In genomic region chr19:12485571-12485970, GRCh38 we compare ENCODE assay signal across 7 cellular contexts. TPM values are rescaled to one million over a fixed set of nuclear protein-coding genes. Genes with fewer than 3 reads are reported as not detected.
DNase-seq lines count a peak whose midpoint lies in the region; ATAC-seq and TF ChIP-seq lines count a peak whose summit lies in the region.

No MANE protein-coding gene starts in this region.

- ATAC-seq in GM18870 (IDR thresholded peaks at IDR 0.05; ENCODE audit: unreplicated experiment) (no peak), upper lobe of right lung (no peak)

- H3K9ac ChIP-seq in ES-I3 (ENCODE audit: low read depth, low read length) (peak overlapping the region; percentile 72; the same call in 1 of the 2 replicates), OCI-LY1 (ENCODE audit: low read length) (no peak overlapping the region)

- DNase-seq in dorsolateral prefrontal cortex = no peak
- DNase-seq in upper lobe of right lung = no peak
- DNase-seq in ACHN = no peak

- H3K4me3 ChIP-seq in OCI-LY1 (ENCODE audit: low read depth, low read length, poor library complexity, severe bottlenecking) (no peak overlapping the region), dorsolateral prefrontal cortex (peak overlapping the region in 30 of 59 donors; percentile 75 to 99 (median 94)), neuron (ENCODE audit: low read length) (peak overlapping the region; percentile 98), upper lobe of right lung (no peak overlapping the region)

- in situ Hi-C loops in ACHN (cut with HindIII; ENCODE audit: low pct_ligation_motif_present, low pct_unique_long_range_greater_than_20kb, low sequenced_read_pairs) = no loop called here

- H3K9me3 ChIP-seq in ES-I3 (ENCODE audit: control insufficient read depth, insufficient read depth, low read length) = no peaks in the 10 kb centered on the region
- H3K9me3 ChIP-seq in OCI-LY1 (ENCODE audit: low read length) = peaks cover 3% of the 10 kb centered on the region; the same call in 1 of the 2 replicates
- H3K9me3 ChIP-seq in neuron (ENCODE audit: low read length) = peaks cover 18% of the 10 kb centered on the region
- H3K9me3 ChIP-seq in upper lobe of right lung = no peaks in the 10 kb centered on the region

- H3F3A ChIP-seq in OCI-LY1 (ENCODE audit: insufficient read depth, low read length) = no peaks in the 10 kb centered on the region

- H3K36me3 ChIP-seq in ES-I3 (ENCODE audit: insufficient read depth, low read length) (no peaks in the 10 kb centered on the region), OCI-LY1 (ENCODE audit: insufficient read depth, low read length) (no peaks in the 10 kb centered on the region; the same call in 1 of the 2 replicates), neuron (ENCODE audit: insufficient read depth, low read length) (peaks cover 4% of the 10 kb centered on the region), upper lobe of right lung (no peaks in the 10 kb centered on the region)

- no peaks in the 10 kb centered on the region for H4K20me1 ChIP-seq in OCI-LY1 (ENCODE audit: insufficient read depth, low read length)

- H3K9me2 ChIP-seq in OCI-LY1 (ENCODE audit: low read depth, low read length) = no peaks in the 10 kb centered on the region

- TF ChIP-seq CTCF in OCI-LY1 (IDR thresholded peaks at IDR 0.05; ENCODE audit: low read length) = no peak
- TF ChIP-seq CTCF in dorsolateral prefrontal cortex (IDR thresholded peaks at IDR 0.05 in 54 of 56, conservative IDR thresholded peaks at IDR 0.05 in 2 of 56; ENCODE audit: low read depth in 1 of 56, partially characterized antibody in 56 of 56) = no peak
- TF ChIP-seq CTCF in upper lobe of right lung (IDR thresholded peaks at IDR 0.05) = no peak

- no peaks in the 10 kb centered on the region for H3K27me3 ChIP-seq in OCI-LY1 (ENCODE audit: insufficient read depth, low read length)
- no peaks in the 10 kb centered on the region for H3K27me3 ChIP-seq in dorsolateral prefrontal cortex
- no peaks in the 10 kb centered on the region for H3K27me3 ChIP-seq in neuron (ENCODE audit: insufficient read depth, low read length)
- H3K27me3 ChIP-seq in upper lobe of right lung = no peaks in the 10 kb centered on the region

- peak overlapping the region; percentile 89; the same call in 1 of the 2 replicates for H3K4me2 ChIP-seq in OCI-LY1 (ENCODE audit: low read length)

- intact Hi-C loops in dorsolateral prefrontal cortex (cut with DNase I) (loop anchor here in 1 of 2 donors (2.0 kb wide), 1 partner anchor 43 kb away; no protein-coding TSS in a partner anchor), upper lobe of right lung (cut with DNase I) (no loop called here)

- H3K4me1 ChIP-seq in ES-I3 (ENCODE audit: insufficient read depth, low read length) (peaks cover 5% of the 10 kb centered on the region; the same call in 1 of the 2 replicates), OCI-LY1 (ENCODE audit: insufficient read depth, low read length, severe bottlenecking) (peaks cover 28% of the 10 kb centered on the region), neuron (ENCODE audit: insufficient read depth, low read length) (peaks cover 16% of the 10 kb centered on the region), upper lobe of right lung (peaks cover 11% of the 10 kb centered on the region)

- H3K79me2 ChIP-seq in OCI-LY1 (ENCODE audit: insufficient read depth, low read length) = peaks cover 8% of the 10 kb centered on the region

- H2AFZ ChIP-seq in OCI-LY1 (ENCODE audit: low read length) = no peak overlapping the region
- H2AFZ ChIP-seq in neuron (ENCODE audit: low read depth, low read length) = peak overlapping the region; percentile 33

- no peak overlapping the region for H3K27ac ChIP-seq in OCI-LY1 (ENCODE audit: low read depth, low read length, poor library complexity, severe bottlenecking)
- peak overlapping the region in 30 of 59 donors; percentile 56 to 90 (median 80) for H3K27ac ChIP-seq in dorsolateral prefrontal cortex
- no peak overlapping the region for H3K27ac ChIP-seq in upper lobe of right lung

RNA-seq across cellular contexts. Expression of gene ZNF709, which starts 1.0 kb away (rescaled TPM):
- total RNA-seq in dorsolateral prefrontal cortex = 10 to 100 TPM in 60 of 120 experiments, 1 to 10 TPM in 60; 4.7 to 18.1 (median 9.9) TPM
- 2.6 TPM for total RNA-seq in upper lobe of right lung

RNA-seq across cellular contexts. Expression of gene ZNF443, which starts 44.8 kb away (rescaled TPM):
- total RNA-seq in dorsolateral prefrontal cortex (1 to 10 TPM; 2.2 to 9.7 (median 5.7) TPM), upper lobe of right lung (3.8 TPM)

Comparison
In these comparisons a context has a peak if more than half of its experiments do, and no peak if none do; other contexts are left out.
1. H3K27ac ChIP-seq: peak in dorsolateral prefrontal cortex (30 of 59); none in OCI-LY1 (single experiment) and upper lobe of right lung (single experiment).
2. H3K4me3 ChIP-seq: peak in dorsolateral prefrontal cortex (30 of 59) and neuron (single experiment); none in OCI-LY1 (single experiment) and upper lobe of right lung (single experiment).